28 cellular contexts compared by ENCODE assay signal in genomic region chr3:143201870-143202269, GRCh38.
"Had no signal": no experiment of that assay in that cellular context is flagged by ENCODE, and none has a peak within 500 bp of the region (broad histone marks: within the 10 kb centered on the region; RNA-seq: fewer than 3 reads in every experiment).

No MANE protein-coding gene starts in this region.

- H3K27ac Mint-ChIP-seq: activated naive CD4-positive, alpha-beta T cell treated with anti-CD3 and anti-CD28 coated beads, Interleukin-2, amount 10 ng/mL, durations not matched to agents 7 days and 5 days; activated T-helper 1 cell treated with anti-CD3 and anti-CD28 coated beads, Interleukin-12 subunit alpha, Interleukin-12 subunit beta, Interleukin-2, Interleukin-4 antibody, amounts not matched to agents 30 ng/mL and 10 ng/mL and 1 ng/mL, durations not matched to agents 14 hours and 24 hours and 36 hours; dendritic cell treated with granulocyte-macrophage colony-stimulating factor and Interleukin-4, amounts not matched to agents 40 ng/mL and 50 ng/mL, for 4 days; endodermal cell; progenitor cell of endocrine pancreas had no signal

- H3K4me1 Mint-ChIP-seq: activated naive CD4-positive, alpha-beta T cell treated with anti-CD3 and anti-CD28 coated beads, Interleukin-2, amount 10 ng/mL, durations not matched to agents 7 days and 5 days had no signal

- H3K9me3 ChIP-seq: ovary, right lobe of liver, testis, transverse colon had no signal

- H3K36me3 Mint-ChIP-seq: activated naive CD4-positive, alpha-beta T cell treated with anti-CD3 and anti-CD28 coated beads, Interleukin-2, amount 10 ng/mL, durations not matched to agents 7 days and 5 days had no signal

- DNase-seq: activated CD4-positive, alpha-beta T cell treated with anti-CD3 and anti-CD28 coated beads for 48 hours; activated CD4-positive, alpha-beta T cell treated with anti-CD3 and anti-CD28 coated beads, Interleukin-2, amount 50 U/mL, for 48 hours; activated CD8-positive, alpha-beta memory T cell treated with anti-CD3 and anti-CD28 coated beads for 24 hours; activated effector memory CD4-positive, alpha-beta T cell treated with anti-CD3 and anti-CD28 coated beads, Interleukin-2, amount 50 U/mL, for 16 hours; activated naive CD4-positive, alpha-beta T cell treated with anti-CD3 and anti-CD28 coated beads, Interleukin-2, amount 10 ng/mL, durations not matched to agents 7 days and 5 days; activated T-cell treated with anti-CD3 and anti-CD28 coated beads, Interleukin-2, amount 50 U/mL, for 1 hour; amniotic stem cell; central memory CD4-positive, alpha-beta T cell; endodermal cell; foreskin melanocyte; heart right ventricle; left lung; nephron progenitor cell; ovary; right lobe of liver; stimulated activated CD4-positive, alpha-beta T cell treated with anti-CD3 and anti-CD28 coated beads, Interleukin-12 subunit alpha, Interleukin-12 subunit beta, amount 100 ng/mL, for 4 hours; stimulated activated CD4-positive, alpha-beta T cell treated with anti-CD3 and anti-CD28 coated beads, Interleukin-4, amount 100 ng/mL, for 1 hour; stimulated activated naive CD8-positive, alpha-beta T cell treated with anti-CD3 and anti-CD28 coated beads, Interleukin-15, Interleukin-2, amounts not matched to agents 100 U/mL and 50 U/mL, for 24 hours; T-helper 9 cell; testis; transverse colon had no signal

- H3K4me3 Mint-ChIP-seq: activated naive CD4-positive, alpha-beta T cell treated with anti-CD3 and anti-CD28 coated beads, Interleukin-2, amount 10 ng/mL, durations not matched to agents 7 days and 5 days; activated T-helper 1 cell treated with anti-CD3 and anti-CD28 coated beads, Interleukin-12 subunit alpha, Interleukin-12 subunit beta, Interleukin-2, Interleukin-4 antibody, amounts not matched to agents 30 ng/mL and 10 ng/mL and 1 ng/mL, durations not matched to agents 14 hours and 24 hours and 36 hours; dendritic cell treated with granulocyte-macrophage colony-stimulating factor and Interleukin-4, amounts not matched to agents 40 ng/mL and 50 ng/mL, for 4 days; endodermal cell; nephron progenitor cell had no signal

- H3K27me3 Mint-ChIP-seq: activated naive CD4-positive, alpha-beta T cell treated with anti-CD3 and anti-CD28 coated beads, Interleukin-2, amount 10 ng/mL, durations not matched to agents 7 days and 5 days; dendritic cell treated with granulocyte-macrophage colony-stimulating factor and Interleukin-4, amounts not matched to agents 40 ng/mL and 50 ng/mL, for 4 days; progenitor cell of endocrine pancreas had no signal

- H3K36me3 ChIP-seq: heart right ventricle, left lung, ovary, right lobe of liver, transverse colon had no signal

- H3K4me3 ChIP-seq: left lung, ovary, right lobe of liver, skin epidermis, testis, transverse colon had no signal

- H3K27me3 ChIP-seq: heart right ventricle, left lung, ovary, right lobe of liver, testis, transverse colon had no signal

- H3K9me3 Mint-ChIP-seq: activated naive CD4-positive, alpha-beta T cell treated with anti-CD3 and anti-CD28 coated beads, Interleukin-2, amount 10 ng/mL, durations not matched to agents 7 days and 5 days had no signal

- H3K4me1 ChIP-seq: left lung, right lobe of liver, testis, transverse colon had no signal

- H3K27ac ChIP-seq: left lung, ovary, right lobe of liver, skin epidermis, testis, transverse colon, VCaP had no signal

- ATAC-seq: activated CD4-positive, CD25-positive, alpha-beta regulatory T cell treated with anti-CD3 and anti-CD28 coated beads, Interleukin-2, amount 50 U/mL, for 24 hours; esophagus mucosa; left lung; right lobe of liver; stimulated activated naive CD8-positive, alpha-beta T cell treated with anti-CD3 and anti-CD28 coated beads, Interleukin-15, Interleukin-2, amounts not matched to agents 100 U/mL and 50 U/mL, for 24 hours had no signal
